In genomic region chr19:40807147-40808020, GRCh38 we compare ENCODE assay signal across 9 cellular contexts. TPM values are rescaled to one million over a fixed set of nuclear protein-coding genes. Genes with fewer than 3 reads are reported as not detected.
A peak's percentile ranks its signal among the peaks of the same experiment; 100 is the strongest.
DNase-seq lines count a peak whose midpoint lies in the region; ATAC-seq, FAIRE-seq and TF ChIP-seq lines count a peak whose summit lies in the region.
"Had no signal": no experiment of that assay in that cellular context is flagged by ENCODE, and none has a peak within 500 bp of the region (broad histone marks: within the 10 kb centered on the region; RNA-seq: fewer than 3 reads in every experiment).

No MANE protein-coding gene starts in this region.

- H3K27me3 ChIP-seq in left ventricle myocardium inferior (ENCODE audit: low read depth) (no peaks in the 10 kb centered on the region), upper lobe of right lung (no peaks in the 10 kb centered on the region), SJCRH30 (no peaks in the 10 kb centered on the region)

- no peak for ATAC-seq in left ventricle myocardium superior
- ATAC-seq in activated T-helper 17 cell treated with anti-CD3 and anti-CD28 coated beads, Interleukin-2, amount 50 U/mL, for 72 hours (replicated peaks): no peak
- ATAC-seq in upper lobe of right lung: no peak

- peak overlapping the region; percentile 99 for H3K27ac ChIP-seq in left ventricle myocardium inferior (replicated peaks)
- H3K27ac ChIP-seq in kidney (ENCODE audit: low read depth in 2 of 2, low read length in 2 of 2): peak overlapping the region in 1 of 2 donors; percentile 41
- peak overlapping the region; percentile 92 for H3K27ac ChIP-seq in upper lobe of right lung
- H3K27ac ChIP-seq in SJCRH30: no peak overlapping the region

- peak overlapping the region; percentile 89 for H3K27ac Mint-ChIP-seq in activated T-helper 17 cell treated with anti-CD3 and anti-CD28 coated beads, Interleukin-2, amount 50 U/mL, for 72 hours

- DNase-seq in left ventricle myocardium inferior: no peak
- no peak for DNase-seq in left ventricle myocardium superior
- no peak for DNase-seq in kidney
- peak; percentile 70 for DNase-seq in upper lobe of right lung
- no peak for DNase-seq in UCSD-AML1 (lab: John Stamatoyannopoulos, UW; ENCODE audit: unreplicated experiment)
- DNase-seq in SJCRH30: no peak
- DNase-seq in NCI-H1694 treated with DMSO at 0.1 percent for 48 hours (lab: John Stamatoyannopoulos, UW): no peak

- TF ChIP-seq CTCF in left ventricle myocardium inferior (IDR thresholded peaks at IDR 0.05; ENCODE audit: borderline replicate concordance) (peak; percentile 19), kidney (IDR thresholded peaks at IDR 0.05; ENCODE audit: borderline replicate concordance, extremely low read depth, insufficient read depth) (peak; percentile 18), upper lobe of right lung (IDR thresholded peaks at IDR 0.05) (peak; percentile 24)

- H3K9me3 Mint-ChIP-seq in activated T-helper 17 cell treated with anti-CD3 and anti-CD28 coated beads, Interleukin-2, amount 50 U/mL, for 72 hours: no peaks in the 10 kb centered on the region

- H3K9me3 ChIP-seq in left ventricle myocardium inferior (replicated peaks) (no peaks in the 10 kb centered on the region), kidney (ENCODE audit: control insufficient read depth in 1 of 2, low read length in 2 of 2) (no peaks in the 10 kb centered on the region), upper lobe of right lung (no peaks in the 10 kb centered on the region), SJCRH30 (replicated peaks) (no peaks in the 10 kb centered on the region)

- no peaks in the 10 kb centered on the region for H3K27me3 Mint-ChIP-seq in activated T-helper 17 cell treated with anti-CD3 and anti-CD28 coated beads, Interleukin-2, amount 50 U/mL, for 72 hours

- peaks cover 56% of the 10 kb centered on the region for H3K4me1 Mint-ChIP-seq in activated T-helper 17 cell treated with anti-CD3 and anti-CD28 coated beads, Interleukin-2, amount 50 U/mL, for 72 hours

- H3K9ac ChIP-seq in kidney (ENCODE audit: low read length in 2 of 2): no peak overlapping the region

- peaks cover 28% of the 10 kb centered on the region for H3K36me3 ChIP-seq in left ventricle myocardium inferior
- peaks cover 5 to 14% of the 10 kb centered on the region in 2 donors for H3K36me3 ChIP-seq in kidney (ENCODE audit: control insufficient read depth in 1 of 2, insufficient read depth in 2 of 2, low read length in 2 of 2)
- peaks cover 59% of the 10 kb centered on the region for H3K36me3 ChIP-seq in upper lobe of right lung
- peaks cover 52% of the 10 kb centered on the region for H3K36me3 ChIP-seq in SJCRH30

- H3K36me3 Mint-ChIP-seq in activated T-helper 17 cell treated with anti-CD3 and anti-CD28 coated beads, Interleukin-2, amount 50 U/mL, for 72 hours (ENCODE audit: low read depth): peaks cover 76% of the 10 kb centered on the region

- FAIRE-seq in kidney (lab: Jason Lieb, UNC): no peak

- intact Hi-C loops in left ventricle myocardium inferior (cut with micrococcal nuclease): no loop called here
- intact Hi-C loops in left ventricle myocardium superior (cut with micrococcal nuclease): no loop called here
- intact Hi-C loops in kidney (cut with DNase I): loop anchor here (10.0 kb wide), 1 partner anchor 143 kb away; no protein-coding TSS in a partner anchor
- intact Hi-C loops in upper lobe of right lung (cut with DNase I): no loop called here

- peak overlapping the region; percentile 94 for H3K4me3 Mint-ChIP-seq in activated T-helper 17 cell treated with anti-CD3 and anti-CD28 coated beads, Interleukin-2, amount 50 U/mL, for 72 hours

- H3K4me1 ChIP-seq in left ventricle myocardium inferior (peaks cover 96% of the 10 kb centered on the region), kidney (ENCODE audit: control insufficient read depth in 1 of 2, insufficient read depth in 1 of 2, low read depth in 1 of 2, low read length in 2 of 2) (peaks cover 26 to 57% of the 10 kb centered on the region in 2 donors), upper lobe of right lung (peaks cover 79% of the 10 kb centered on the region), SJCRH30 (no peaks in the 10 kb centered on the region)

- H3K4me3 ChIP-seq in left ventricle myocardium inferior: peak overlapping the region; percentile 49
- H3K4me3 ChIP-seq in kidney (ENCODE audit: low read length in 2 of 2): no peak overlapping the region
- no peak overlapping the region for H3K4me3 ChIP-seq in upper lobe of right lung
- no peak overlapping the region for H3K4me3 ChIP-seq in SJCRH30

RNA-seq across cellular contexts. Expression of gene EGLN2, which starts 8.4 kb away (rescaled TPM):
- total RNA-seq in left ventricle myocardium inferior (47.8 TPM), left ventricle myocardium superior (65.5 TPM), kidney (96.0 TPM), upper lobe of right lung (173 TPM)
- total RNA-seq in activated T-helper 17 cell treated with anti-CD3 and anti-CD28 coated beads, Interleukin-2, amount 50 U/mL, for 72 hours: 10 to 100 TPM; 78.1 to 86.8 TPM
- polyA plus RNA-seq in kidney (ENCODE audit: insufficient read depth, low read depth, low replicate concordance): 96.3 TPM
- 55.7 and 56.2 TPM in 2 replicates for total RNA-seq in SJCRH30 (2014; rRNA removed; shearing (Covaris generic))

RNA-seq across cellular contexts. Expression of gene RAB4B, which starts 29.3 kb away (rescaled TPM):
- total RNA-seq in left ventricle myocardium inferior (13.5 TPM), left ventricle myocardium superior (10.1 TPM), kidney (42.1 TPM), upper lobe of right lung (45.4 TPM)
- 10 to 100 TPM; 29.0 to 31.3 TPM for total RNA-seq in activated T-helper 17 cell treated with anti-CD3 and anti-CD28 coated beads, Interleukin-2, amount 50 U/mL, for 72 hours
- polyA plus RNA-seq in kidney (ENCODE audit: insufficient read depth, low read depth, low replicate concordance): 61.7 TPM
- total RNA-seq in SJCRH30 (2014; rRNA removed; shearing (Covaris generic)): 10.5 and 11.1 TPM in 2 replicates

RNA-seq across cellular contexts. Expression of gene MIA, which starts 32.1 kb away (rescaled TPM):
- total RNA-seq in left ventricle myocardium inferior (not detected), left ventricle myocardium superior (1.1 TPM), kidney (6.5 TPM), upper lobe of right lung (not detected)
- 1 to 10 TPM in 1 of 2 donors, not detected in 1; 5.7 TPM for total RNA-seq in activated T-helper 17 cell treated with anti-CD3 and anti-CD28 coated beads, Interleukin-2, amount 50 U/mL, for 72 hours
- not detected for polyA plus RNA-seq in kidney (ENCODE audit: insufficient read depth, low read depth, low replicate concordance)
- 0.66 TPM in 1 of 2 replicates, not detected in the other for total RNA-seq in SJCRH30 (2014; rRNA removed; shearing (Covaris generic))
- polyA plus RNA-seq: aorta had no signal

RNA-seq across cellular contexts. Expression of gene CYP2A6, which starts 42.9 kb away (rescaled TPM):
- not detected for total RNA-seq in left ventricle myocardium inferior
- total RNA-seq in left ventricle myocardium superior: not detected
- total RNA-seq in activated T-helper 17 cell treated with anti-CD3 and anti-CD28 coated beads, Interleukin-2, amount 50 U/mL, for 72 hours: not detected
- not detected for total RNA-seq in kidney
- polyA plus RNA-seq in kidney (ENCODE audit: insufficient read depth, low read depth, low replicate concordance): not detected
- total RNA-seq in upper lobe of right lung: not detected
- total RNA-seq in SJCRH30 (2014; rRNA removed; shearing (Covaris generic)): not detected in 2 replicates
- total RNA-seq: aorta had no signal

RNA-seq across cellular contexts. Expression of gene SNRPA, which starts 56.4 kb away (rescaled TPM):
- total RNA-seq in left ventricle myocardium inferior: 27.9 TPM
- 41.6 TPM for total RNA-seq in left ventricle myocardium superior
- total RNA-seq in activated T-helper 17 cell treated with anti-CD3 and anti-CD28 coated beads, Interleukin-2, amount 50 U/mL, for 72 hours: 100 to 1,000 TPM; 171 to 175 TPM
- total RNA-seq in kidney: 48.7 TPM
- polyA plus RNA-seq in kidney (ENCODE audit: insufficient read depth, low read depth, low replicate concordance): 52.6 TPM
- total RNA-seq in upper lobe of right lung: 51.7 TPM
- total RNA-seq in SJCRH30 (2014; rRNA removed; shearing (Covaris generic)): 181 and 208 TPM in 2 replicates
